Comparison of ENCODE assay signal across 8 cellular contexts in the genomic region with DNA sequence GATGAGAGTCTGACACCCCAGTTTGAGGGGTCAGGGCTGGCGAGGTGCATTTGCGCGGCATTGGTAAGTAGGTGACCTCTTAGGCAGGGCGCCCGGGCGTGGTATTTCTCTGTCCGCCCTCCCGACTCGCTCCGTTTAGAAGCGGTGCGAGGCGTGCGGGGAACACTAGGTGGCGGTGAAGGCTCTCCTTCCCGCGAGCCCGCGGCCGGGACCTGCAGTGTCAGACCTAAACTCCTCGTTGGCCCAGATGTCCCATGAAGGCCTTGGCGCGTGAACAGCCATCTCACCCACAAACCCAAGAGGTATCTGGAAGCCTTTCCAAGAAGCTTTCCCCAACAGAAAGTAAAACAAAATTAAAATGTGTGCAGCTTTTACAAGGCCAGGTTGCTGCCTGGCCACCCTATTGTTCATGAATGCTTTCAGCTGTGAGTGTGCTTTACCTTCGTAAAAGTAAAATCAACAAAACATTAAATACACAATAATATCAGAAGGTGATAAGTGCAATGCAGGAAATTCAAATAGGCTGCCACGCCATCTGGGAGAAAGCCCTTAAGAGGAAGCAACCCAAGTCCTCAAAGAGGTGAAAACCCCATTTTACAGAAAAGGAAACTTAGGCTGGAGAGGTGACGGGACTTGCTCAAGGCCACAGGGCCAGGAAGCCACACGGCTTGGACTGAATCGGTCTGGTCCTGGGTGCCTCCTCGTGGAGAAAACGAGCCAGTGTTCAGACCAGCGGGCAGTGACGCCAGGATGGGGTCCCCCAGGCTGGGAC.
A peak's percentile ranks its signal among the peaks of the same experiment; 100 is the strongest.
DNase-seq lines count a peak whose midpoint lies in the region; ATAC-seq, FAIRE-seq and TF ChIP-seq lines count a peak whose summit lies in the region.

No MANE protein-coding gene starts in this region.

- no peaks in the 10 kb centered on the region for H3K27me3 ChIP-seq in bronchial epithelial cell (ENCODE audit: control insufficient read depth, insufficient read depth, low read length)

- TF ChIP-seq CTCF in bronchial epithelial cell (IDR thresholded peaks at IDR 0.05; ENCODE audit: insufficient read depth, low read length, severe bottlenecking), result peak; percentile 94

- H3K4me3 ChIP-seq in bronchial epithelial cell (ENCODE audit: low read depth, low read length), result peak overlapping the region; percentile 21

- H3K36me3 ChIP-seq in bronchial epithelial cell (ENCODE audit: control insufficient read depth, insufficient read depth, low read length), result no peaks in the 10 kb centered on the region

- peak; percentile 81 for ATAC-seq in GM18502 (IDR thresholded peaks at IDR 0.05; ENCODE audit: poor library complexity, unreplicated experiment)
- peak; percentile 70 for ATAC-seq in HG03039 (IDR thresholded peaks at IDR 0.05; ENCODE audit: unreplicated experiment)

- FAIRE-seq in bronchial epithelial cell (lab: Jason Lieb, UNC), result no peak

- peak; percentile 98 for DNase-seq in 8988T
- peak; percentile 65 for DNase-seq in NCI-H2196 (lab: John Stamatoyannopoulos, UW; ENCODE audit: unreplicated experiment)
- DNase-seq in activated CD4-positive, CD25-positive, alpha-beta regulatory T cell treated with anti-CD3 and anti-CD28 coated beads, Interleukin-2, amount 50 U/mL, for 16 hours (ENCODE audit: low read depth, low spot score), result peak; percentile 41
- peak; percentile 42 for DNase-seq in bronchial epithelial cell (ENCODE audit: low read depth)
- peak; percentile 71 for DNase-seq in kidney glomerular epithelial cell (lab: John Stamatoyannopoulos, UW)
- peak; percentile 49 to 63 for DNase-seq in stimulated activated CD4-positive, alpha-beta T cell treated with anti-CD3 and anti-CD28 coated beads, Interleukin-1b, Interleukin-23, amount 100 ng/mL, for 4 hours (ENCODE audit: low read depth in 2 of 2)

Comparison
In these comparisons a context has a peak if more than half of its experiments do, and no peak if none do; other contexts are left out.
1. Peak in every context shown above with its lines: DNase-seq, ATAC-seq and H3K4me3 ChIP-seq.
2. DNase-seq: peak in every context shown above with its lines; median percentile 98 in 8988T; 71 in kidney glomerular epithelial cell; 65 in NCI-H2196; 56 in stimulated activated CD4-positive, alpha-beta T cell treated with anti-CD3 and anti-CD28 coated beads, Interleukin-1b, Interleukin-23, amount 100 ng/mL, for 4 hours; 42 in bronchial epithelial cell; 41 in activated CD4-positive, CD25-positive, alpha-beta regulatory T cell treated with anti-CD3 and anti-CD28 coated beads, Interleukin-2, amount 50 U/mL, for 16 hours.